1 cellular context compared by ENCODE assay signal in the genomic region with DNA sequence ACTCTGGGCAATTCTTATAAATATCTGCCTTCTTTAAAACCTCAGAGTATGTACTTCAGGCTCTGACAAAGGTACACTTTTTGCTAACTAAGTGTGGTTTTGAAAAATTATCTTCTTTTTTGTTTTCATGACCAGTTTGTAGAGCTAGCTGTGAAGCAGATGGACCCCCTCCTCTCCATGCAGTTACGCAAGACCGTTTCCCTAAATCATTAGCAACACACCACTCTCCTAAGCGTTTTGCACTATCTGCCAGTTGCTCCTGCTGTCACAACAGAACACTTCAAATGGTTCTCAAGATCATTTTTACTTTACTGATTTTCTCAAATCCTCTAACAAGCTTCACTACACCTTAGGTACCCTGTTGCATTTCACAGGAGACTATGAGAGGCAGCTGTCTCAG.
TF ChIP-seq lines count a peak whose summit lies in the region.

No MANE protein-coding gene starts in this region.

TF ChIP-seq in HepG2, 621 proteins besides CTCF, POLR2A, EP300 and RAD21:
- TF ChIP-seq CEBPB (IDR thresholded peaks at IDR 0.05; ENCODE audit: borderline replicate concordance, low read depth, low read length), result peak; percentile 62; the same call in 1 of the 2 replicates
- TF ChIP-seq THYN1 (CRISPR knock-in tag; IDR thresholded peaks at IDR 0.05; ENCODE audit: borderline replicate concordance, low read depth), result no peak
